ENCODE assay signal across 8 cellular contexts in the genomic region with DNA sequence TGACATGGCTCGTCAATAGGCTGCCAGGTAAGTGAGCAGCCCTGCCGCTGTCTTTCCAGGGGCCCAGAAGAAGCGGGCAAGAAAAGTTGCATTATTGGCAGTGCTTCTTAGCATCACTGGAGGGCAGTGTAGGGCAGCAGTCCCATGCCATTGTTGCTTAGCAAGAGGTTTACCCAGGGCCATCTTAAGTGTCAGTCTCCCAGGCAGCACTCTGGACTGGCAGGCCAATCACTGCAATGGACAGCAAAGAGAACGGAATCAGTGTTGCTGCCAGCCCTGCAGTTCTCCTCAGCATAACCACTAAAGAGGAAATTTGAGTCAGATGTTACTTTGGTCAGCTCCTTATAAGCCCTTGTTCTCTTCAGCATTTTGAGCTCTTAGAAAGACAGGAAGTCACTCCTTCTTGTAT. TPM values are rescaled to one million over a fixed set of nuclear protein-coding genes. Genes with fewer than 3 reads are reported as not detected.
DNase-seq lines count a peak whose midpoint lies in the region; TF ChIP-seq lines count a peak whose summit lies in the region.

No MANE protein-coding gene starts in this region.

- no peaks in the 10 kb centered on the region for H3K27me3 Mint-ChIP-seq in T-helper 2 cell treated with Interferon-gamma antibody and Interleukin-4, amounts not matched to agents 5 μg/mL and 100 μg/mL, for 36 hours (ENCODE audit: low read depth)

- in situ Hi-C loops in GM13977 (cut with MboI; ENCODE audit: low pct_unique_long_range_greater_than_20kb, low sequenced_read_pairs, unreplicated experiment), result no loop called here

- H3K36me3 Mint-ChIP-seq in T-helper 2 cell treated with Interferon-gamma antibody and Interleukin-4, amounts not matched to agents 5 μg/mL and 100 μg/mL, for 36 hours (ENCODE audit: low read depth), result peaks cover 86% of the 10 kb centered on the region

- DNase-seq in AG10803 (ENCODE audit: low read depth), result peak; percentile 53
- no peak for DNase-seq in GM13977 (ENCODE audit: low spot score)
- DNase-seq in T-helper 2 cell treated with Interferon-gamma antibody and Interleukin-4, amounts not matched to agents 5 μg/mL and 100 μg/mL, for 36 hours (ENCODE audit: low spot score), result no peak
- DNase-seq in fibroblast of the aortic adventitia (ENCODE audit: low read depth), result peak; percentile 33
- peak; percentile 88 for DNase-seq in pons (ENCODE audit: low spot score)
- DNase-seq in effector CD4-positive, alpha-beta T cell, result no peak
- no peak for DNase-seq in NCI-H510A (lab: John Stamatoyannopoulos, UW)
- no peak for DNase-seq in amniotic stem cell (lab: John Stamatoyannopoulos, UW)

- no peak overlapping the region for H3K4me3 Mint-ChIP-seq in T-helper 2 cell treated with Interferon-gamma antibody and Interleukin-4, amounts not matched to agents 5 μg/mL and 100 μg/mL, for 36 hours

- H3K27ac Mint-ChIP-seq in T-helper 2 cell treated with Interferon-gamma antibody and Interleukin-4, amounts not matched to agents 5 μg/mL and 100 μg/mL, for 36 hours, result peak overlapping the region; percentile 41

- no peaks in the 10 kb centered on the region for H3K9me3 Mint-ChIP-seq in T-helper 2 cell treated with Interferon-gamma antibody and Interleukin-4, amounts not matched to agents 5 μg/mL and 100 μg/mL, for 36 hours

- H3K4me3 ChIP-seq in AG10803 (ENCODE audit: low read length) (no peak overlapping the region), fibroblast of the aortic adventitia (ENCODE audit: low read depth, low read length) (no peak overlapping the region)

- peak; percentile 35 for TF ChIP-seq CTCF in AG10803 (conservative IDR thresholded peaks at IDR 0.05; ENCODE audit: low read length)
- TF ChIP-seq CTCF in GM13977 (IDR thresholded peaks at IDR 0.05; ENCODE audit: extremely low read depth, insufficient read depth, missing control alignments), result peak; percentile 36
- TF ChIP-seq CTCF in fibroblast of the aortic adventitia (IDR thresholded peaks at IDR 0.05; ENCODE audit: insufficient read depth, low read length), result peak; percentile 23

- H3K4me1 Mint-ChIP-seq in T-helper 2 cell treated with Interferon-gamma antibody and Interleukin-4, amounts not matched to agents 5 μg/mL and 100 μg/mL, for 36 hours (ENCODE audit: low read depth), result peaks cover 16% of the 10 kb centered on the region

RNA-seq across cellular contexts. Expression of a gene that starts 13.4 kb away (rescaled TPM):
- total RNA-seq in fibroblast of the aortic adventitia (ENCODE audit: low replicate concordance), result 10.1 and 21.5 TPM in 2 replicates

RNA-seq across cellular contexts. Expression of a gene that starts 36.3 kb away (rescaled TPM):
- 12.1 and 25.3 TPM in 2 replicates for total RNA-seq in fibroblast of the aortic adventitia (ENCODE audit: low replicate concordance)

RNA-seq across cellular contexts. Expression of a gene that starts 50.5 kb away (rescaled TPM):
- 11.7 and 12.3 TPM in 2 replicates for total RNA-seq in fibroblast of the aortic adventitia (ENCODE audit: low replicate concordance)

Comparison
In these comparisons a context has a peak if more than half of its experiments do, and no peak if none do; other contexts are left out.
1. DNase-seq: peak in AG10803 (single experiment), fibroblast of the aortic adventitia (single experiment) and pons (single experiment); none in GM13977 (single experiment), T-helper 2 cell treated with Interferon-gamma antibody and Interleukin-4, amounts not matched to agents 5 μg/mL and 100 μg/mL, for 36 hours (single experiment), effector CD4-positive, alpha-beta T cell (single experiment), NCI-H510A (single experiment) and amniotic stem cell (single experiment).
2. Peak in every context shown above with its lines, with median percentiles within 50 percentile points of each other: CTCF ChIP-seq.